In genomic region chr6:154080434-154081189, GRCh38 we compare ENCODE assay signal across 21 cellular contexts. TPM values are rescaled to one million over a fixed set of nuclear protein-coding genes. Genes with fewer than 3 reads are reported as not detected.
A peak's percentile ranks its signal among the peaks of the same experiment; 100 is the strongest.
DNase-seq lines count a peak whose midpoint lies in the region; ATAC-seq, FAIRE-seq and TF ChIP-seq lines count a peak whose summit lies in the region.
"Had no signal": no experiment of that assay in that cellular context is flagged by ENCODE, and none has a peak within 500 bp of the region (broad histone marks: within the 10 kb centered on the region; RNA-seq: fewer than 3 reads in every experiment).

No MANE protein-coding gene starts in this region.

- no peak overlapping the region for H2AK5ac ChIP-seq in IMR-90 (ENCODE audit: low read depth, low read length)
- H2AK5ac ChIP-seq in trophoblast cell (ENCODE audit: low read length), result no peak overlapping the region

- ATAC-seq in IMR-90 (ENCODE audit: low read depth), result no peak
- ATAC-seq in K562, result no peak
- no peak for ATAC-seq in HG02870 (IDR thresholded peaks at IDR 0.05; ENCODE audit: unreplicated experiment)
- ATAC-seq: CD8-positive, alpha-beta T cell; HCT116 had no signal

- in situ Hi-C loops in IMR-90 (cut with MboI; ENCODE audit: low sequenced_read_pairs) (no loop called here), K562 (cut with MboI) (no loop called here)

- H3K9me1 ChIP-seq in IMR-90 (ENCODE audit: insufficient read depth, low read length) (no peaks in the 10 kb centered on the region), K562 (ENCODE audit: control insufficient read depth, insufficient read depth, low read length) (no peaks in the 10 kb centered on the region)

- dilution Hi-C loops in IMR-90 (cut with HindIII; ENCODE audit: low sequenced_read_pairs, unreplicated experiment), result no loop called here

- H3K9me3 Mint-ChIP-seq in activated CD4-positive, alpha-beta memory T cell treated with anti-CD3 and anti-CD28 coated beads for 36 hours, result no peaks in the 10 kb centered on the region
- no peaks in the 10 kb centered on the region for H3K9me3 Mint-ChIP-seq in progenitor cell of endocrine pancreas (ENCODE audit: low read depth)
- H3K9me3 Mint-ChIP-seq: CD8-positive, alpha-beta T cell had no signal

- no peak overlapping the region for H2BK20ac ChIP-seq in IMR-90 (ENCODE audit: low read depth, low read length)

- no peak overlapping the region; the same call in 1 of the 2 replicates for H4K5ac ChIP-seq in IMR-90 (ENCODE audit: low read depth, low read length)

- no peak overlapping the region for H2AK9ac ChIP-seq in IMR-90 (replicated peaks; ENCODE audit: low read depth, low read length, poor library complexity)

- H3K4ac ChIP-seq in IMR-90 (ENCODE audit: low read depth, low read length), result no peak overlapping the region
- no peak overlapping the region for H3K4ac ChIP-seq in trophoblast cell (ENCODE audit: low read depth, low read length)

- CTCF ChIA-PET in IMR-90 (lab: Yijun Ruan, JAX) (no interaction called here), K562 (lab: Yijun Ruan, JAX; ENCODE audit: low intra/inter-chr PET ratio) (no interaction called here)
- CTCF ChIA-PET in activated CD4-positive, alpha-beta memory T cell treated with anti-CD3 and anti-CD28 coated beads for 36 hours (lab: Charles Lee), result no interaction called here

- H3K79me2 ChIP-seq in K562 (ENCODE audit: control insufficient read depth, insufficient read depth, low read length) (no peaks in the 10 kb centered on the region), trophoblast cell (ENCODE audit: control insufficient read depth, insufficient read depth, low read length, poor library complexity) (no peaks in the 10 kb centered on the region)

- no peak for TF ChIP-seq EP300 in K562 (IDR thresholded peaks at IDR 0.05; ENCODE audit: low read length)

- H3K4me3 Mint-ChIP-seq in activated CD4-positive, alpha-beta memory T cell treated with anti-CD3 and anti-CD28 coated beads for 36 hours, result no peak overlapping the region
- no peak overlapping the region for H3K4me3 Mint-ChIP-seq in progenitor cell of endocrine pancreas (ENCODE audit: low read depth)
- H3K4me3 Mint-ChIP-seq: CD8-positive, alpha-beta T cell had no signal

- no peaks in the 10 kb centered on the region for H3K27me3 ChIP-seq in IMR-90 (ENCODE audit: control insufficient read depth, insufficient read depth, low read length)
- H3K27me3 ChIP-seq in K562 (ENCODE audit: control insufficient read depth in 2 of 2, insufficient read depth in 2 of 2, low read length in 2 of 2), result no peaks in the 10 kb centered on the region
- H3K27me3 ChIP-seq in trophoblast cell (ENCODE audit: insufficient read depth, low read length), result no peaks in the 10 kb centered on the region
- H3K27me3 ChIP-seq: BLaER1 treated with 17β-estradiol and CSF1 and Interleukin-3, amounts not matched to agents 10 nM and 100 nM had no signal

- no peak overlapping the region for H3K4me3 ChIP-seq in IMR-90 (ENCODE audit: insufficient read depth, low read depth, low read length)
- no peak overlapping the region for H3K4me3 ChIP-seq in K562
- H3K4me3 ChIP-seq in trophoblast cell (ENCODE audit: low read depth, low read length), result no peak overlapping the region
- H3K4me3 ChIP-seq: BLaER1 treated with 17β-estradiol and CSF1 and Interleukin-3, amounts not matched to agents 10 nM and 100 nM had no signal

- TF ChIP-seq POLR2A in IMR-90 (IDR thresholded peaks at IDR 0.05; ENCODE audit: low read depth, low read length) (no peak), K562 (conservative IDR thresholded peaks at IDR 0.05) (no peak)

- H3K36me3 ChIP-seq in IMR-90 (ENCODE audit: control insufficient read depth, insufficient read depth, low read length), result no peaks in the 10 kb centered on the region
- H3K36me3 ChIP-seq in K562 (ENCODE audit: control insufficient read depth, insufficient read depth, low read length), result no peaks in the 10 kb centered on the region
- no peaks in the 10 kb centered on the region for H3K36me3 ChIP-seq in trophoblast cell (ENCODE audit: control insufficient read depth in 1 of 2, insufficient read depth in 2 of 2, low read length in 2 of 2)
- H3K36me3 ChIP-seq: BLaER1 treated with 17β-estradiol and CSF1 and Interleukin-3, amounts not matched to agents 10 nM and 100 nM had no signal

- POLR2A ChIA-PET in IMR-90 (lab: Charles Lee; ENCODE audit: unreplicated experiment), result no interaction called here
- POLR2A ChIA-PET in K562 (lab: Yijun Ruan, JAX), result no interaction called here
- POLR2A ChIA-PET in activated CD4-positive, alpha-beta memory T cell treated with anti-CD3 and anti-CD28 coated beads for 36 hours (lab: Charles Lee), result no interaction called here

- H3K18ac ChIP-seq in IMR-90 (ENCODE audit: low read depth, low read length) (peak overlapping the region; percentile 36; the same call in 1 of the 2 replicates), trophoblast cell (ENCODE audit: low read length) (no peak overlapping the region)

- H2BK5ac ChIP-seq in IMR-90 (ENCODE audit: low read depth, low read length, poor library complexity, severe bottlenecking) (no peak overlapping the region), trophoblast cell (ENCODE audit: low read depth, low read length, poor library complexity) (no peak overlapping the region)

- peaks cover 3% of the 10 kb centered on the region for H3K27me3 Mint-ChIP-seq in activated CD4-positive, alpha-beta memory T cell treated with anti-CD3 and anti-CD28 coated beads for 36 hours
- H3K27me3 Mint-ChIP-seq in progenitor cell of endocrine pancreas, result no peaks in the 10 kb centered on the region

- intact Hi-C loops in IMR-90 (cut with micrococcal nuclease), result no loop called here
- intact Hi-C loops in K562 (cut with micrococcal nuclease), result no loop called here
- intact Hi-C loops in activated CD4-positive, alpha-beta memory T cell treated with anti-CD3 and anti-CD28 coated beads for 36 hours (cut with micrococcal nuclease), result no loop called here

- BruUV-seq in IMR-90 (replicated peaks; lab: Mats Ljungman, UMichigan) (no TSS peak), K562 (replicated peaks; lab: Mats Ljungman, UMichigan) (no TSS peak)

- H4K91ac ChIP-seq in IMR-90 (ENCODE audit: insufficient read depth, low read depth, low read length), result no peak overlapping the region
- H4K91ac ChIP-seq in trophoblast cell (ENCODE audit: low read depth, low read length), result no peak overlapping the region

- H3K9ac ChIP-seq in IMR-90 (ENCODE audit: low read depth, low read length) (no peak overlapping the region), K562 (ENCODE audit: insufficient read depth in 1 of 2, low read depth in 2 of 2, low read length in 2 of 2) (no peak overlapping the region), trophoblast cell (ENCODE audit: low read length) (no peak overlapping the region)
- H3K9ac ChIP-seq: BLaER1 treated with 17β-estradiol and CSF1 and Interleukin-3, amounts not matched to agents 10 nM and 100 nM had no signal

- WGBS in IMR-90 (ENCODE audit: extremely low coverage in 2 of 2, insufficient read length in 1 of 2), 2 experiments, result 34% methylated on average over 6 of the region's 9 CpGs; no CpG with 5 or more reads in 1 of the 2 experiments
- whole genome bisulfite sequencing in K562 (ENCODE audit: insufficient coverage, low coverage, missing lambda C conversion rate), result under 1% methylated on average over 9 of the region's 9 CpGs
- WGBS in trophoblast cell (ENCODE audit: extremely low coverage, insufficient coverage, insufficient read length), result no CpG with 5 or more reads among the region's 9 CpGs

- no peak overlapping the region for H2BK120ac ChIP-seq in IMR-90 (ENCODE audit: low read depth, low read length)
- no peak overlapping the region for H2BK120ac ChIP-seq in trophoblast cell (ENCODE audit: insufficient read depth, low read length, poor library complexity)

- no peak overlapping the region for H3K27ac Mint-ChIP-seq in activated CD4-positive, alpha-beta memory T cell treated with anti-CD3 and anti-CD28 coated beads for 36 hours
- H3K27ac Mint-ChIP-seq in progenitor cell of endocrine pancreas, result no peak overlapping the region
- H3K27ac Mint-ChIP-seq: CD8-positive, alpha-beta T cell had no signal

- peak overlapping the region; percentile 23; the same call in 1 of the 2 replicates for H3K27ac ChIP-seq in IMR-90 (ENCODE audit: insufficient read depth, low read length)
- no peak overlapping the region for H3K27ac ChIP-seq in K562 (ENCODE audit: extremely low read depth, low read depth, low read length)
- no peak overlapping the region for H3K27ac ChIP-seq in trophoblast cell (ENCODE audit: low read depth, low read length)
- H3K27ac ChIP-seq: BLaER1 treated with 17β-estradiol and CSF1 and Interleukin-3, amounts not matched to agents 10 nM and 100 nM had no signal

- no peak overlapping the region for H3K56ac ChIP-seq in IMR-90 (ENCODE audit: extremely low read depth, insufficient read depth, low read length)

- H4K12ac ChIP-seq in trophoblast cell (ENCODE audit: low read depth, low read length), result no peak overlapping the region

- TF ChIP-seq CTCF in IMR-90 (conservative IDR thresholded peaks at IDR 0.05; ENCODE audit: low read depth, low read length) (no peak), K562 (IDR thresholded peaks at IDR 0.05 in 2 of 3, conservative IDR thresholded peaks at IDR 0.05 in 1 of 3; ENCODE audit: insufficient read depth in 2 of 3, low read depth in 1 of 3, low read length in 3 of 3) (no peak), progenitor cell of endocrine pancreas (IDR thresholded peaks at IDR 0.05; ENCODE audit: unreplicated experiment) (no peak)

- H3K14ac ChIP-seq in IMR-90 (replicated peaks; ENCODE audit: low read depth, low read length), result no peak overlapping the region
- H3K14ac ChIP-seq in trophoblast cell (ENCODE audit: low read length), result no peak overlapping the region

- no peaks in the 10 kb centered on the region for H3K79me1 ChIP-seq in IMR-90 (ENCODE audit: low read depth in 1 of 2, low read length in 2 of 2)
- no peaks in the 10 kb centered on the region for H3K79me1 ChIP-seq in trophoblast cell (ENCODE audit: low read length)

- no peak for TF ChIP-seq RAD21 in IMR-90 (IDR thresholded peaks at IDR 0.05; ENCODE audit: low read length)
- TF ChIP-seq RAD21 in K562 (CRISPR knock-in tag; conservative IDR thresholded peaks at IDR 0.05 in 1 of 2, IDR thresholded peaks at IDR 0.05 in 1 of 2), result no peak

- no peaks in the 10 kb centered on the region for H3K36me3 Mint-ChIP-seq in activated CD4-positive, alpha-beta memory T cell treated with anti-CD3 and anti-CD28 coated beads for 36 hours
- H3K36me3 Mint-ChIP-seq in progenitor cell of endocrine pancreas (ENCODE audit: insufficient read depth), result no peaks in the 10 kb centered on the region
- H3K36me3 Mint-ChIP-seq: CD8-positive, alpha-beta T cell had no signal

- DNase-seq in IMR-90 (no peak), K562 (ENCODE audit: extremely low read depth in 1 of 4, low spot score in 3 of 4) (no peak), islet precursor cell (peak; percentile 55), trophoblast cell (peak; percentile 7 to 70), progenitor cell of endocrine pancreas (ENCODE audit: low spot score, unreplicated experiment) (no peak)
- DNase-seq in activated CD4-positive, alpha-beta memory T cell treated with anti-CD3 and anti-CD28 coated beads for 36 hours, result no peak
- DNase-seq: Calu3; CD8-positive, alpha-beta T cell; DMS53; GOT3; KG1; NCI-H1105 treated with DMSO at 0.1 percent for 48 hours; NCI-H1694; NCI-H226; NCI-H524; NCI-H82; OCI-M1; Right ventricle myocardium superior had no signal

- H2AFZ ChIP-seq in IMR-90 (replicated peaks; ENCODE audit: low read length, poor library complexity), result no peak overlapping the region
- H2AFZ ChIP-seq in K562 (ENCODE audit: low read depth, low read length), result no peak overlapping the region
- H2AFZ ChIP-seq in trophoblast cell (ENCODE audit: insufficient read depth, low read length, poor library complexity), result no peak overlapping the region

- H3K9me3 ChIP-seq in IMR-90 (ENCODE audit: control insufficient read depth, insufficient read depth, low read length) (peaks cover 1% of the 10 kb centered on the region; the same call in 1 of the 2 replicates), K562 (replicated peaks; ENCODE audit: control insufficient read depth, insufficient read depth, low read depth, low read length) (no peaks in the 10 kb centered on the region), trophoblast cell (ENCODE audit: insufficient read depth, low read depth, low read length) (no peaks in the 10 kb centered on the region)
- H3K9me3 ChIP-seq: BLaER1 treated with 17β-estradiol and CSF1 and Interleukin-3, amounts not matched to agents 10 nM and 100 nM had no signal

- H3K4me1 ChIP-seq in IMR-90 (ENCODE audit: control insufficient read depth, insufficient read depth, low read length) (no peaks in the 10 kb centered on the region), K562 (replicated peaks in 1 of 2; ENCODE audit: control insufficient read depth in 2 of 2, insufficient read depth in 2 of 2, low read length in 2 of 2) (no peaks in the 10 kb centered on the region), trophoblast cell (ENCODE audit: control insufficient read depth in 1 of 2, insufficient read depth in 2 of 2, low read length in 2 of 2) (no peaks in the 10 kb centered on the region)
- H3K4me1 ChIP-seq: BLaER1 treated with 17β-estradiol and CSF1 and Interleukin-3, amounts not matched to agents 10 nM and 100 nM had no signal

- H4K20me1 ChIP-seq in IMR-90 (ENCODE audit: insufficient read depth, low read length), result no peaks in the 10 kb centered on the region
- no peaks in the 10 kb centered on the region for H4K20me1 ChIP-seq in K562 (replicated peaks; ENCODE audit: control insufficient read depth, insufficient read depth, low read length)
- H4K20me1 ChIP-seq: BLaER1 treated with 17β-estradiol and CSF1 and Interleukin-3, amounts not matched to agents 10 nM and 100 nM had no signal

- FAIRE-seq in K562 (lab: Jason Lieb, UNC), result no peak

- no peak overlapping the region for H2BK12ac ChIP-seq in trophoblast cell (ENCODE audit: low read length)

- H4K8ac ChIP-seq in IMR-90 (ENCODE audit: low read depth in 2 of 2, low read length in 2 of 2) (no peak overlapping the region), trophoblast cell (ENCODE audit: low read depth, low read length) (no peak overlapping the region)

- H3K23ac ChIP-seq in IMR-90 (ENCODE audit: low read depth, low read length), result no peak overlapping the region
- H3K23ac ChIP-seq in trophoblast cell (ENCODE audit: low read length), result no peak overlapping the region

- no peaks in the 10 kb centered on the region for H3K4me1 Mint-ChIP-seq in activated CD4-positive, alpha-beta memory T cell treated with anti-CD3 and anti-CD28 coated beads for 36 hours (ENCODE audit: low read depth)
- H3K4me1 Mint-ChIP-seq in progenitor cell of endocrine pancreas (ENCODE audit: low read depth), result no peaks in the 10 kb centered on the region

- H3K4me2 ChIP-seq in IMR-90 (ENCODE audit: low read depth, low read length) (no peak overlapping the region; the same call in 1 of the 2 replicates), K562 (ENCODE audit: insufficient read depth, low read length) (no peak overlapping the region), trophoblast cell (ENCODE audit: low read length) (no peak overlapping the region)
- H3K4me2 ChIP-seq: BLaER1 treated with 17β-estradiol and CSF1 and Interleukin-3, amounts not matched to agents 10 nM and 100 nM had no signal

- H2BK15ac ChIP-seq in IMR-90 (ENCODE audit: low read depth, low read length), result no peak overlapping the region

RNA-seq across cellular contexts. Expression of gene OPRM1, which starts 41.6 kb away (rescaled TPM):
- total RNA-seq in IMR-90 (2012; rRNA removed) (not detected in 2 replicates), K562 (2014; rRNA removed) (not detected in 2 replicates), K562 (2014; rRNA removed; fragmentation: Illumina TruSeq; extraction: Trizol) (not detected in 2 replicates), K562 (2015; rRNA removed; fragmentation: Illumina TruSeq; extraction: Trizol) (not detected in 2 replicates), K562 (2021) (not detected in 2 replicates), progenitor cell of endocrine pancreas (not detected in 2 replicates)
- polyA plus RNA-seq in IMR-90 (2012; rRNA removed) (not detected in 2 replicates), K562 (2011; rRNA removed) (not detected in 2 replicates), K562 (2014; fragmentation: Illumina TruSeq; extraction: Trizol) (not detected in 2 replicates), K562 (2014; fragmentation: Nextera tagmentation; extraction: Ambion mirVana) (not detected), K562 (2014; rRNA removed) (not detected in 2 replicates)
- polyA plus RNA-seq in IMR-90 (2012; cell fraction: cytosol; rRNA removed), result not detected in 2 replicates
- polyA plus RNA-seq in IMR-90 (2012; cell fraction: nucleus; rRNA removed; ENCODE audit: low replicate concordance), result not detected in 2 replicates
- not detected in 2 replicates for total RNA-seq in K562 (2011; cell fraction: chromatin; rRNA removed; ENCODE audit: low replicate concordance)
- total RNA-seq in K562 (2011; cell fraction: nucleolus; rRNA removed), result not detected in 2 replicates
- not detected in 2 replicates for total RNA-seq in K562 (2011; cell fraction: nucleoplasm; rRNA removed)
- not detected in 2 replicates for polyA plus RNA-seq in K562 (2011; cell fraction: cytosol; rRNA removed)
- polyA plus RNA-seq in K562 (2011; cell fraction: nucleus; rRNA removed), result not detected in 2 replicates
- 0.03 TPM in 1 of 2 replicates, not detected in the other for polyA plus RNA-seq in K562 (2012)
- not detected in 2 replicates for polyA minus RNA-seq in K562 (2011; rRNA and poly(A)+ RNA removed)
- not detected in 2 replicates for polyA minus RNA-seq in K562 (2011; cell fraction: cytosol; rRNA and poly(A)+ RNA removed)
- polyA minus RNA-seq in K562 (2011; cell fraction: nucleus; rRNA and poly(A)+ RNA removed), result not detected in 2 replicates
- polyA plus RNA-seq in trophoblast cell (2013), result not detected in 2 replicates
- not detected for total RNA-seq in activated CD4-positive, alpha-beta memory T cell treated with anti-CD3 and anti-CD28 coated beads for 36 hours
- total RNA-seq: Calu3; CD8-positive, alpha-beta T cell; Right ventricle myocardium superior had no signal

Comparison
In these comparisons a context has a peak if more than half of its experiments do, and no peak if none do; other contexts are left out.
1. DNase-seq: peak in islet precursor cell (single experiment) and trophoblast cell (2 of 2); none in IMR-90 (single experiment), K562 (0 of 4), activated CD4-positive, alpha-beta memory T cell treated with anti-CD3 and anti-CD28 coated beads for 36 hours (single experiment) and progenitor cell of endocrine pancreas (single experiment).